ENCODE assay signal across 14 cellular contexts in the genomic region with DNA sequence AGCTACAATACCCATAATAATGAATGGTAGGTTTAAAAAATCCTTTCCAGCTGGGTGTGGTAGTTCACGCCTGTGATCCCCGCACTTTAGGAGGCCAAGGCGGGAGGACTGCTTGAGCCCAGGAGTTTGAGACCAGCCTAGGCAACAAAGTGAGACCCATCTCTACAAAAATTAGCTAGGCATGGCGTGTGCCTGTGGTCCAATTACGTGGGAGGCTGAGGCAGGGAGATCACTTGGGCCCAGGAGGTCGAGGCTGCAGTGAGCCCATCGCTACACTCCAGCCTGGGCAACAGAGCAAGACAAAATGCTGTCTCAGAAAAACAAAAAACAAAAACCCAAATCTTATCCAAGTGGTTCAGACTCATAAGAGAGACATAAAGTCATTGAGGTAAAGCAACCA. TPM values are rescaled to one million over a fixed set of nuclear protein-coding genes. Genes with fewer than 3 reads are reported as not detected.
A peak's percentile ranks its signal among the peaks of the same experiment; 100 is the strongest.
DNase-seq lines count a peak whose midpoint lies in the region; ATAC-seq, FAIRE-seq and TF ChIP-seq lines count a peak whose summit lies in the region.
"Had no signal": no experiment of that assay in that cellular context is flagged by ENCODE, and none has a peak within 500 bp of the region (broad histone marks: within the 10 kb centered on the region; RNA-seq: fewer than 3 reads in every experiment).

No MANE protein-coding gene starts in this region.

- H3K14ac ChIP-seq in mesenchymal stem cell (ENCODE audit: low read length in 2 of 2), result no peak overlapping the region

- H3K4me2 ChIP-seq in GM23248 (ENCODE audit: unreplicated experiment) (no peak overlapping the region), astrocyte (ENCODE audit: low read length) (no peak overlapping the region), mesenchymal stem cell (ENCODE audit: low read length, poor library complexity, severe bottlenecking) (no peak overlapping the region)

- intact Hi-C loops in upper lobe of right lung (cut with DNase I), result no loop called here

- no peaks in the 10 kb centered on the region for H3K79me2 ChIP-seq in GM23248 (ENCODE audit: insufficient read depth)
- no peaks in the 10 kb centered on the region for H3K79me2 ChIP-seq in astrocyte (ENCODE audit: insufficient read depth, low read length)

- H3K4ac ChIP-seq in mesenchymal stem cell (ENCODE audit: low read depth in 1 of 2, low read length in 2 of 2), result no peak overlapping the region

- TF ChIP-seq CTCF in astrocyte (IDR thresholded peaks at IDR 0.05; ENCODE audit: insufficient read depth, low read depth, low read length) (no peak), upper lobe of right lung (IDR thresholded peaks at IDR 0.05) (no peak)

- H2BK5ac ChIP-seq in mesenchymal stem cell (ENCODE audit: low read depth, low read length, poor library complexity, severe bottlenecking), result no peak overlapping the region

- no peak overlapping the region for H3K18ac ChIP-seq in mesenchymal stem cell (ENCODE audit: low read depth in 1 of 2, low read length in 2 of 2)

- no peak overlapping the region for H4K91ac ChIP-seq in mesenchymal stem cell (ENCODE audit: low read length)

- no peak overlapping the region for H2AK5ac ChIP-seq in mesenchymal stem cell (ENCODE audit: low read length, severe bottlenecking)

- no peak overlapping the region for H2BK12ac ChIP-seq in mesenchymal stem cell (ENCODE audit: low read length in 2 of 2)

- H3K9me3 Mint-ChIP-seq in astrocyte (ENCODE audit: unreplicated experiment), result no peaks in the 10 kb centered on the region

- H3K27ac ChIP-seq in GM23248 (peak overlapping the region; percentile 3; the same call in 1 of the 2 replicates), astrocyte (ENCODE audit: low read depth, low read length) (no peak overlapping the region), mesenchymal stem cell (ENCODE audit: low read length, poor library complexity, severe bottlenecking) (no peak overlapping the region), upper lobe of right lung (peak overlapping the region; percentile 11)
- H3K27ac ChIP-seq: BLaER1 had no signal

- no peaks in the 10 kb centered on the region for H3F3A ChIP-seq in GM23248 (ENCODE audit: insufficient read depth)

- H3K4me3 Mint-ChIP-seq in astrocyte (ENCODE audit: unreplicated experiment), result no peak overlapping the region

- no peak overlapping the region for H2AFZ ChIP-seq in GM23248
- H2AFZ ChIP-seq in astrocyte (ENCODE audit: low read depth, low read length), result no peak overlapping the region
- H2AFZ ChIP-seq in mesenchymal stem cell (ENCODE audit: low read depth, low read length), result no peak overlapping the region

- H3K4me3 ChIP-seq in GM23248 (no peak overlapping the region), astrocyte (ENCODE audit: insufficient read depth, low read depth, low read length) (no peak overlapping the region), mesenchymal stem cell (ENCODE audit: insufficient read depth in 1 of 2, low read depth in 1 of 2, low read length in 2 of 2) (no peak overlapping the region), upper lobe of right lung (no peak overlapping the region)
- H3K4me3 ChIP-seq: BLaER1, HAP-1 had no signal

- WGBS in GM23248 (ENCODE audit: low coverage in 1 of 2, low lambda C conversion rate in 2 of 2, missing lambda C conversion rate in 2 of 2), 2 experiments, result 92 to 96% methylated on average over 7 of the region's 7 CpGs
- WGBS in mesenchymal stem cell, result over 99% methylated on average over 7 of the region's 7 CpGs

- ATAC-seq in upper lobe of right lung (no peak), GM21723 (IDR thresholded peaks at IDR 0.05; ENCODE audit: unreplicated experiment) (no peak), GM18502 (IDR thresholded peaks at IDR 0.05; ENCODE audit: poor library complexity, unreplicated experiment) (no peak)

- H2BK120ac ChIP-seq in mesenchymal stem cell (ENCODE audit: low read depth, low read length), result no peak overlapping the region

- no peak overlapping the region for H3K9ac ChIP-seq in GM23248
- H3K9ac ChIP-seq in astrocyte (ENCODE audit: low read length), result no peak overlapping the region
- peak overlapping the region; percentile 2 for H3K9ac ChIP-seq in mesenchymal stem cell (ENCODE audit: low read length)
- H3K9ac ChIP-seq: BLaER1 had no signal

- H3K36me3 ChIP-seq in GM23248 (ENCODE audit: low read depth), result peaks cover 14% of the 10 kb centered on the region
- peaks cover 9% of the 10 kb centered on the region for H3K36me3 ChIP-seq in astrocyte (ENCODE audit: insufficient read depth, low read length)
- H3K36me3 ChIP-seq in mesenchymal stem cell (ENCODE audit: control insufficient read depth in 1 of 2, insufficient read depth in 2 of 2, low read depth in 1 of 2, low read length in 2 of 2), result peaks cover 76 to 86% of the 10 kb centered on the region in 2 experiments
- peaks cover 55% of the 10 kb centered on the region for H3K36me3 ChIP-seq in upper lobe of right lung

- in situ Hi-C loops in GM23248 (cut with MboI), result no loop called here

- H3K9me3 ChIP-seq in GM23248 (ENCODE audit: low read depth), result no peaks in the 10 kb centered on the region
- no peaks in the 10 kb centered on the region for H3K9me3 ChIP-seq in astrocyte (ENCODE audit: insufficient read depth, low read depth, low read length)
- H3K9me3 ChIP-seq in mesenchymal stem cell (ENCODE audit: control insufficient read depth, low read length), result no peaks in the 10 kb centered on the region
- no peaks in the 10 kb centered on the region for H3K9me3 ChIP-seq in upper lobe of right lung
- H3K9me3 ChIP-seq: BLaER1, HAP-1 had no signal

- no peaks in the 10 kb centered on the region for H3K27me3 Mint-ChIP-seq in astrocyte (ENCODE audit: low read depth, unreplicated experiment)

- H3K9me2 ChIP-seq in GM23248 (ENCODE audit: insufficient read depth), result no peaks in the 10 kb centered on the region

- peaks cover 8% of the 10 kb centered on the region for H3K79me1 ChIP-seq in mesenchymal stem cell (replicated peaks; ENCODE audit: low read length, poor library complexity, severe bottlenecking)

- H3K4me1 ChIP-seq in GM23248 (ENCODE audit: insufficient read depth), result no peaks in the 10 kb centered on the region
- H3K4me1 ChIP-seq in astrocyte (ENCODE audit: insufficient read depth, low read length), result no peaks in the 10 kb centered on the region
- peaks cover 4% of the 10 kb centered on the region for H3K4me1 ChIP-seq in mesenchymal stem cell (ENCODE audit: control insufficient read depth, insufficient read depth, low read depth, low read length)
- peaks cover 4% of the 10 kb centered on the region for H3K4me1 ChIP-seq in upper lobe of right lung
- H3K4me1 ChIP-seq: HAP-1 had no signal

- DNase-seq in GM23248 (no peak), astrocyte (ENCODE audit: low read depth) (no peak), mesenchymal stem cell (no peak), upper lobe of right lung (no peak), NCI-H2196 (lab: John Stamatoyannopoulos, UW; ENCODE audit: unreplicated experiment) (no peak)
- DNase-seq: DMS 273 treated with DMSO at 0.1 percent for 48 hours, NCI-H1930, NCI-H2171 had no signal

- no peaks in the 10 kb centered on the region for H4K20me1 ChIP-seq in GM23248 (ENCODE audit: insufficient read depth)
- H4K20me1 ChIP-seq in astrocyte (ENCODE audit: insufficient read depth, low read length), result peaks cover 34% of the 10 kb centered on the region

- peaks cover 15% of the 10 kb centered on the region for H3K36me3 Mint-ChIP-seq in astrocyte (ENCODE audit: low read depth, unreplicated experiment)

- H3K23ac ChIP-seq in mesenchymal stem cell (ENCODE audit: low read length in 2 of 2), result no peak overlapping the region

- H3K27me3 ChIP-seq in GM23248 (replicated peaks; ENCODE audit: insufficient read depth) (no peaks in the 10 kb centered on the region), astrocyte (ENCODE audit: insufficient read depth, low read length) (no peaks in the 10 kb centered on the region), mesenchymal stem cell (ENCODE audit: control insufficient read depth in 1 of 2, insufficient read depth in 1 of 2, low read length in 2 of 2) (no peaks in the 10 kb centered on the region), upper lobe of right lung (no peaks in the 10 kb centered on the region)
- H3K27me3 ChIP-seq: BLaER1 had no signal

- H2BK15ac ChIP-seq in mesenchymal stem cell (ENCODE audit: low read depth, poor library complexity, severe bottlenecking), result no peak overlapping the region

- FAIRE-seq in astrocyte (lab: Jason Lieb, UNC), result no peak

- no peak overlapping the region for H4K8ac ChIP-seq in mesenchymal stem cell (ENCODE audit: low read length)

- peak overlapping the region; percentile 18 for H3K27ac Mint-ChIP-seq in astrocyte (ENCODE audit: unreplicated experiment)

- no peaks in the 10 kb centered on the region for H3K4me1 Mint-ChIP-seq in astrocyte (ENCODE audit: low read depth, unreplicated experiment)

RNA-seq across cellular contexts. Expression of gene SLC6A3, which starts 33.8 kb away (rescaled TPM):
- total RNA-seq in GM23248 (2014; rRNA removed; shearing (Covaris generic)), result not detected in 2 replicates
- not detected in 2 replicates for polyA plus RNA-seq in GM23248 (2016; fragmentation: Nextera tagmentation; extraction: Ambion mirVana)
- total RNA-seq in astrocyte (0.07 TPM in 2 replicates), upper lobe of right lung (0.52 TPM)
- polyA plus RNA-seq in mesenchymal stem cell (2013, experiment 1 of 2), result not detected
- polyA plus RNA-seq in mesenchymal stem cell (2013, experiment 2 of 2), result not detected
- total RNA-seq: HT-29, NCI-H460 had no signal

RNA-seq across cellular contexts. Expression of gene LPCAT1, which starts 44.7 kb away (rescaled TPM):
- 31.6 and 48.4 TPM in 2 replicates for total RNA-seq in GM23248 (2014; rRNA removed; shearing (Covaris generic))
- polyA plus RNA-seq in GM23248 (2016; fragmentation: Nextera tagmentation; extraction: Ambion mirVana), result 19.2 and 22.2 TPM in 2 replicates
- total RNA-seq in astrocyte, result 35.7 and 41.9 TPM in 2 replicates
- 32.9 TPM for polyA plus RNA-seq in mesenchymal stem cell (2013, experiment 1 of 2)
- 33.5 TPM for polyA plus RNA-seq in mesenchymal stem cell (2013, experiment 2 of 2)
- total RNA-seq in upper lobe of right lung, result 690 TPM

Comparison
In these comparisons a context has a peak if more than half of its experiments do, and no peak if none do; other contexts are left out.
1. H3K27ac ChIP-seq: peak in GM23248 (single experiment) and upper lobe of right lung (single experiment); none in astrocyte (single experiment) and mesenchymal stem cell (single experiment).
2. RNA of gene LPCAT1, which starts 44.7 kb away (total RNA-seq): 690 TPM in upper lobe of right lung (single experiment); 31.6 to 48.4 TPM in GM23248 and 35.7 to 41.9 TPM in astrocyte; every median in the first group is over 10 times any median in the second.